ENCODE assay signal across 21 cellular contexts in the genomic region with DNA sequence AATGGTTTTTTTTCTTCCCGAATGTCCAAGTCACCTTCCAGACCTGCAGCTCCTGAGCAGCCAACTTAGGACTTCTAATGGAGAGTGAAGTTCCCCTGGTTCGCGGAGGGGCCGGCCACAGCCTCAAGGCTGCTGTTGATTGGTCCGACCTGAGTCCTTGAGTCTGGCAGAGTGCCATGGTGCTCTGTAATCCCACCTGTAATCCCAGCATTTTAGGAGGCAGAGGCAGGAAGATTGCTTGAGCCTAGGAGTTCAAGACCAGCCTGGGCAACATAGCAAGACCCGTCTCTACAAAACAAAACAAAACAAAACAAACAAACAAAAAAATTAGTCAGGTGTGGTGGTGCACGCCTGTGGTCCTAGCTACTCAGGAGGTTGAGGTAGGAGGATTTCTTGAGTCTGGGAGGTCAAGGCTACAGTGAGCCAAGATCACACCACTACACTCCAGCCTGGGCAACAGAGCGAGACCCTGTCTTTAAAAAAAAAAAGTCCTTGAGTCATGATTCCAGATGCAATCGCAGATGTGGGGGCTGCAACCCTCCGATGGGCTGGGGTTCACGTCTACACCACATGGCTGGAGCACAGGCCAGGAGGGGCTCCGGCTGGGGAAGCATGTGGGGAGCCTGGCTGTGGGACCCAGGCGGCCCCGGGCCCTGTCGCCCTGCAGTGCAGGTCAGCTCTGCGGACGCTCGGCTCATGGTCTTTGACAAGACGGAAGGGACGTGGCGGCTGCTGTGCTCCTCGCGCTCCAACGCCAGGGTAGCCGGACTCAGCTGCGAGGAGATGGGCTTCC. TPM values are rescaled to one million over a fixed set of nuclear protein-coding genes. Genes with fewer than 3 reads are reported as not detected.
"Had no signal": no experiment of that assay in that cellular context is flagged by ENCODE, and none has a peak within 500 bp of the region (broad histone marks: within the 10 kb centered on the region; RNA-seq: fewer than 3 reads in every experiment).

No MANE protein-coding gene starts in this region.

- H3K27ac Mint-ChIP-seq: activated CD4-positive, alpha-beta memory T cell treated with anti-CD3 and anti-CD28 coated beads for 36 hours; activated CD4-positive, alpha-beta T cell treated with anti-CD3 and anti-CD28 coated beads for 36 hours; activated T-helper 17 cell treated with anti-CD3 and anti-CD28 coated beads, Interleukin-2, amount 50 U/mL, for 72 hours; natural killer cell; stimulated activated effector memory CD8-positive, alpha-beta T cell treated with anti-CD3 and anti-CD28 coated beads, Interleukin-12 subunit alpha, Interleukin-12 subunit beta, amount 100 ng/mL, for 72 hours; T-helper 2 cell treated with Interferon-gamma antibody and Interleukin-4, amounts not matched to agents 5 μg/mL and 100 μg/mL, for 36 hours had no signal

- H3K36me3 ChIP-seq: gastrocnemius medialis, heart right ventricle, sigmoid colon, stomach had no signal

- H3K4me3 ChIP-seq: body of pancreas, dorsolateral prefrontal cortex, gastrocnemius medialis, heart right ventricle, lung, sigmoid colon, stomach had no signal

- H3K9me3 Mint-ChIP-seq: activated CD4-positive, alpha-beta memory T cell treated with anti-CD3 and anti-CD28 coated beads for 36 hours; activated T-helper 17 cell treated with anti-CD3 and anti-CD28 coated beads, Interleukin-2, amount 50 U/mL, for 72 hours; natural killer cell; stimulated activated effector memory CD8-positive, alpha-beta T cell treated with anti-CD3 and anti-CD28 coated beads, Interleukin-12 subunit alpha, Interleukin-12 subunit beta, amount 100 ng/mL, for 72 hours; T-helper 2 cell treated with Interferon-gamma antibody and Interleukin-4, amounts not matched to agents 5 μg/mL and 100 μg/mL, for 36 hours had no signal

- H3K27ac ChIP-seq: body of pancreas, gastrocnemius medialis, heart right ventricle, parathyroid adenoma, sigmoid colon, stomach had no signal

- DNase-seq: activated CD4-positive, alpha-beta memory T cell treated with anti-CD3 and anti-CD28 coated beads for 36 hours; activated CD4-positive, alpha-beta T cell treated with anti-CD3 and anti-CD28 coated beads for 36 hours; activated naive CD4-positive, alpha-beta T cell; activated T-cell treated with anti-CD3 and anti-CD28 coated beads, Interleukin-2, amount 50 U/mL, for 1 hour; body of pancreas; dorsolateral prefrontal cortex; gastrocnemius medialis; heart right ventricle; left cardiac atrium; natural killer cell; sigmoid colon; stimulated activated CD4-positive, alpha-beta T cell treated with anti-CD3 and anti-CD28 coated beads, Interleukin-4, amount 100 ng/mL, for 24 hours; stomach; trophoblast cell had no signal

- H3K4me1 Mint-ChIP-seq: activated T-helper 17 cell treated with anti-CD3 and anti-CD28 coated beads, Interleukin-2, amount 50 U/mL, for 72 hours; natural killer cell had no signal

- H3K4me3 Mint-ChIP-seq: activated CD4-positive, alpha-beta memory T cell treated with anti-CD3 and anti-CD28 coated beads for 36 hours; activated CD4-positive, alpha-beta T cell treated with anti-CD3 and anti-CD28 coated beads for 36 hours; activated T-helper 17 cell treated with anti-CD3 and anti-CD28 coated beads, Interleukin-2, amount 50 U/mL, for 72 hours; natural killer cell; stimulated activated effector memory CD8-positive, alpha-beta T cell treated with anti-CD3 and anti-CD28 coated beads, Interleukin-12 subunit alpha, Interleukin-12 subunit beta, amount 100 ng/mL, for 72 hours; T-helper 2 cell treated with Interferon-gamma antibody and Interleukin-4, amounts not matched to agents 5 μg/mL and 100 μg/mL, for 36 hours had no signal

- H3K27me3 ChIP-seq: body of pancreas, dorsolateral prefrontal cortex, gastrocnemius medialis had no signal

- H3K9me3 ChIP-seq: body of pancreas, gastrocnemius medialis, heart right ventricle, sigmoid colon, stomach had no signal

- H3K4me1 ChIP-seq: heart right ventricle, parathyroid adenoma, sigmoid colon, stomach had no signal

- ATAC-seq: activated CD4-positive, alpha-beta T cell treated with anti-CD3 and anti-CD28 coated beads for 36 hours; activated T-helper 17 cell treated with anti-CD3 and anti-CD28 coated beads, Interleukin-2, amount 50 U/mL, for 72 hours; body of pancreas; gastrocnemius medialis; left cardiac atrium; stimulated activated effector memory CD8-positive, alpha-beta T cell treated with anti-CD3 and anti-CD28 coated beads, Interleukin-12 subunit alpha, Interleukin-12 subunit beta, amount 100 ng/mL, for 72 hours had no signal

- H3K36me3 Mint-ChIP-seq: activated CD4-positive, alpha-beta memory T cell treated with anti-CD3 and anti-CD28 coated beads for 36 hours; natural killer cell; stimulated activated effector memory CD8-positive, alpha-beta T cell treated with anti-CD3 and anti-CD28 coated beads, Interleukin-12 subunit alpha, Interleukin-12 subunit beta, amount 100 ng/mL, for 72 hours had no signal

- H3K27me3 Mint-ChIP-seq: activated CD4-positive, alpha-beta memory T cell treated with anti-CD3 and anti-CD28 coated beads for 36 hours had no signal

RNA-seq across cellular contexts. Expression of a gene that starts 17.7 kb away (rescaled TPM):
- total RNA-seq: natural killer cell, temporal lobe had no signal

RNA-seq across cellular contexts. Expression of a gene that starts 56.4 kb away (rescaled TPM):
- total RNA-seq: activated CD4-positive, alpha-beta memory T cell treated with anti-CD3 and anti-CD28 coated beads for 36 hours; activated CD4-positive, alpha-beta T cell treated with anti-CD3 and anti-CD28 coated beads for 36 hours; activated T-helper 17 cell treated with anti-CD3 and anti-CD28 coated beads, Interleukin-2, amount 50 U/mL, for 72 hours; cardiac septum; natural killer cell; temporal lobe had no signal
